ENCODE assay signal across 18 cellular contexts in genomic region chr4:67465032-67465762, GRCh38.
DNase-seq lines count a peak whose midpoint lies in the region; ATAC-seq, FAIRE-seq and TF ChIP-seq lines count a peak whose summit lies in the region.
"Had no signal": no experiment of that assay in that cellular context is flagged by ENCODE, and none has a peak within 500 bp of the region (broad histone marks: within the 10 kb centered on the region; RNA-seq: fewer than 3 reads in every experiment).

No MANE protein-coding gene starts in this region.

- RAD21 ChIA-PET in HCT116 (lab: Charles Lee; ENCODE audit: low non-redundant PET in 1 of 2, low total read pairs in 2 of 2, uncharacterized antibody in 2 of 2, unreplicated experiment in 2 of 2), result no interaction called here

- H3K9ac ChIP-seq in HCT116 (ENCODE audit: low read length), result no peak overlapping the region

- DNase-seq in AG04449 (ENCODE audit: low read depth, low spot score), result peak; percentile 14
- DNase-seq in HCT116 (ENCODE audit: low read depth, low spot score), result no peak
- peak; percentile 37 for DNase-seq in cerebellar cortex (ENCODE audit: low spot score)
- peak; percentile 83 for DNase-seq in myocyte (ENCODE audit: low read depth)
- no peak for DNase-seq in HAP-1 (ENCODE audit: low spot score in 2 of 2)
- no peak for DNase-seq in activated naive CD4-positive, alpha-beta T cell treated with Interleukin-2 at 50 U/mL for 16 hours
- DNase-seq in small intestine, result no peak
- DNase-seq: activated CD4-positive, alpha-beta T cell treated with anti-CD3 and anti-CD28 coated beads, Interleukin-2, amount 50 U/mL, for 1 hour; effector memory CD4-positive, alpha-beta T cell; HCEC 1CT; lower lobe of right lung; MM.1S; naive thymus-derived CD4-positive, alpha-beta T cell; NCI-H1930; NCI-H524 treated with DMSO at 0.1 percent for 48 hours; PC-9 had no signal

- H3K4me2 ChIP-seq in HCT116 (ENCODE audit: low read length), result no peak overlapping the region
- H3K4me2 ChIP-seq: PC-9 had no signal

- H4K20me1 ChIP-seq in HCT116 (ENCODE audit: insufficient read depth), result no peaks in the 10 kb centered on the region; the same call in 1 of the 2 replicates

- TF ChIP-seq POLR2A in HCT116 (IDR thresholded peaks at IDR 0.05; ENCODE audit: borderline replicate concordance, extremely low read depth, insufficient read depth, insufficient read length), result no peak

- POLR2A ChIA-PET in AG04449 (lab: Yijun Ruan, JAX) (no interaction called here), HCT116 (lab: Charles Lee) (no interaction called here)

- no peak for TF ChIP-seq RAD21 in HCT116 (IDR thresholded peaks at IDR 0.05; ENCODE audit: low read depth)

- H3K4me3 ChIP-seq in AG04449 (ENCODE audit: low read depth, low read length), result no peak overlapping the region
- H3K4me3 ChIP-seq in HCT116 (replicated peaks in 1 of 2; ENCODE audit: low read depth in 1 of 2, low read length in 2 of 2), result no peak overlapping the region
- no peak overlapping the region for H3K4me3 ChIP-seq in HAP-1
- H3K4me3 ChIP-seq in small intestine (ENCODE audit: low read depth in 1 of 2, low read length in 2 of 2), result no peak overlapping the region
- H3K4me3 ChIP-seq: lower lobe of right lung, PC-9, SK-N-MC had no signal

- no peaks in the 10 kb centered on the region for H3K4me1 ChIP-seq in HCT116 (ENCODE audit: control insufficient read depth in 1 of 2, insufficient read depth in 2 of 2, low read length in 2 of 2)
- H3K4me1 ChIP-seq in HAP-1, result peaks cover 8% of the 10 kb centered on the region; the same call in 1 of the 2 replicates
- H3K4me1 ChIP-seq in small intestine (ENCODE audit: control insufficient read depth in 2 of 2, insufficient read depth in 1 of 2, low read depth in 1 of 2, low read length in 1 of 2), result no peaks in the 10 kb centered on the region
- H3K4me1 ChIP-seq: lower lobe of right lung had no signal

- CTCF ChIA-PET in AG04449 (lab: Yijun Ruan, JAX), result no interaction called here
- CTCF ChIA-PET in HCT116 (lab: Charles Lee), result no interaction called here

- intact Hi-C loops in HCT116 (cut with micrococcal nuclease), result no loop called here

- TF ChIP-seq CTCF in AG04449 (IDR thresholded peaks at IDR 0.05; ENCODE audit: insufficient read depth, low read length, missing control alignments), result no peak
- no peak for TF ChIP-seq CTCF in HCT116 (IDR thresholded peaks at IDR 0.05 in 2 of 3, conservative IDR thresholded peaks at IDR 0.05 in 1 of 3; ENCODE audit: borderline replicate concordance in 1 of 3, insufficient read depth in 1 of 3, low read depth in 2 of 3, low read length in 2 of 3)

- H3K9me2 ChIP-seq in HCT116 (ENCODE audit: insufficient read depth), result no peaks in the 10 kb centered on the region

- no peak for FAIRE-seq in small intestine (lab: Jason Lieb, UNC)

- no peaks in the 10 kb centered on the region for H3K9me3 ChIP-seq in HCT116 (ENCODE audit: control insufficient read depth in 1 of 2, insufficient read depth in 1 of 2, low read depth in 1 of 2, low read length in 2 of 2)
- H3K9me3 ChIP-seq in HAP-1, result no peaks in the 10 kb centered on the region
- H3K9me3 ChIP-seq in small intestine (ENCODE audit: control insufficient read depth, low read depth), result no peaks in the 10 kb centered on the region
- H3K9me3 ChIP-seq: lower lobe of right lung had no signal

- no peak overlapping the region for H2AFZ ChIP-seq in HCT116 (ENCODE audit: low read depth, low read length, poor library complexity, severe bottlenecking)
- H2AFZ ChIP-seq: PC-9 had no signal

- H3K36me3 ChIP-seq in HCT116 (ENCODE audit: control insufficient read depth in 1 of 2, insufficient read depth in 2 of 2, low read length in 2 of 2) (no peaks in the 10 kb centered on the region), HAP-1 (replicated peaks) (no peaks in the 10 kb centered on the region), small intestine (ENCODE audit: control insufficient read depth in 2 of 2, insufficient read depth in 2 of 2, low read length in 2 of 2) (peaks cover 2 to 4% of the 10 kb centered on the region in 2 donors)

- H3K79me2 ChIP-seq in HCT116 (ENCODE audit: insufficient read depth, low read length), result no peaks in the 10 kb centered on the region

- 90 to 98% (median 95%) methylated on average over 7 of the region's 7 CpGs for WGBS in small intestine, 3 donors

- ATAC-seq in HCT116, result 0 out of 2 replicates have a peak, but pooled peaks have one; percentile 22
- ATAC-seq in GM19328 (IDR thresholded peaks at IDR 0.05; ENCODE audit: unreplicated experiment), result no peak
- ATAC-seq: lower lobe of right lung; naive thymus-derived CD4-positive, alpha-beta T cell had no signal

- no peaks in the 10 kb centered on the region for H3K27me3 ChIP-seq in HCT116 (ENCODE audit: insufficient read depth, low read length)
- H3K27me3 ChIP-seq in HAP-1 (ENCODE audit: low read depth), result no peaks in the 10 kb centered on the region
- no peaks in the 10 kb centered on the region for H3K27me3 ChIP-seq in small intestine (ENCODE audit: control insufficient read depth in 2 of 2, insufficient read depth in 2 of 2, low read length in 2 of 2)

- no TSS peak for BruUV-seq in HCT116 (replicated peaks; lab: Mats Ljungman, UMichigan)

- H3K27ac ChIP-seq in HCT116 (ENCODE audit: low read depth, low read length) (no peak overlapping the region), small intestine (ENCODE audit: low read depth in 1 of 2, low read length in 1 of 2) (no peak overlapping the region)
- H3K27ac ChIP-seq: lower lobe of right lung, PC-9, SK-N-MC had no signal

- in situ Hi-C loops in HAP-1 (cut with MboI; ENCODE audit: low sequenced_read_pairs), result no loop called here

TF ChIP-seq in HCT116, 20 proteins besides CTCF, POLR2A, EP300 and RAD21:
- TF ChIP-seq CBX3 (IDR thresholded peaks at IDR 0.05; ENCODE audit: low read depth) (no peak), YY1 (IDR thresholded peaks at IDR 0.05; ENCODE audit: extremely low read depth, insufficient replicate concordance, low read depth, low read length) (no peak), ELF1 (IDR thresholded peaks at IDR 0.05; ENCODE audit: borderline replicate concordance, low read depth) (no peak), EZH2 (IDR thresholded peaks at IDR 0.05) (no peak), JUND (IDR thresholded peaks at IDR 0.05) (no peak), SRF (IDR thresholded peaks at IDR 0.05; ENCODE audit: low read depth) (no peak), SP1 (IDR thresholded peaks at IDR 0.05; ENCODE audit: low read depth) (no peak), CEBPB (IDR thresholded peaks at IDR 0.05; ENCODE audit: low read depth) (no peak), ZFX (IDR thresholded peaks at IDR 0.05) (no peak), ZNF274 (IDR thresholded peaks at IDR 0.05; ENCODE audit: low read depth, low read length) (no peak), ATF3 (IDR thresholded peaks at IDR 0.05) (no peak), SIN3A (IDR thresholded peaks at IDR 0.05; ENCODE audit: low read depth) (no peak), POLR2AphosphoS5 (IDR thresholded peaks at IDR 0.05; ENCODE audit: low read depth, low read length) (no peak), TCF7L2 (IDR thresholded peaks at IDR 0.05; ENCODE audit: borderline replicate concordance, extremely low read depth, insufficient read depth, insufficient read length) (no peak)
TF ChIP-seq in HCT116: peak in this region for 0.

Comparison
In these comparisons a context has a peak if more than half of its experiments do, and no peak if none do; other contexts are left out.
1. DNase-seq: peak in AG04449 (single experiment), cerebellar cortex (single experiment) and myocyte (single experiment); none in HCT116 (single experiment), HAP-1 (0 of 2), activated naive CD4-positive, alpha-beta T cell treated with Interleukin-2 at 50 U/mL for 16 hours (single experiment) and small intestine (single experiment).